13 cellular contexts compared by ENCODE assay signal in genomic region chr1:101027194-101027772, GRCh38. TPM values are rescaled to one million over a fixed set of nuclear protein-coding genes. Genes with fewer than 3 reads are reported as not detected.
DNase-seq lines count a peak whose midpoint lies in the region; ATAC-seq and TF ChIP-seq lines count a peak whose summit lies in the region.
"Had no signal": no experiment of that assay in that cellular context is flagged by ENCODE, and none has a peak within 500 bp of the region (broad histone marks: within the 10 kb centered on the region; RNA-seq: fewer than 3 reads in every experiment).

No MANE protein-coding gene starts in this region.

- peak overlapping the region; percentile 34 for H3K4me3 Mint-ChIP-seq in Calu3 (ENCODE audit: low read depth, unreplicated experiment)
- peak overlapping the region; percentile 37 for H3K4me3 Mint-ChIP-seq in HFFc6
- peak overlapping the region; percentile 100 for H3K4me3 Mint-ChIP-seq in activated naive CD8-positive, alpha-beta T cell
- H3K4me3 Mint-ChIP-seq in natural killer cell treated with Interleukin-12 subunit alpha and Interleukin-12 subunit beta and Interleukin-15 and Interleukin-18, amount 100 ng/mL, for 72 hours, result peak overlapping the region; percentile 89

- no peak for ATAC-seq in natural killer cell treated with Interleukin-12 subunit alpha and Interleukin-12 subunit beta and Interleukin-15 and Interleukin-18, amount 100 ng/mL, for 72 hours

- intact Hi-C loops in Calu3 (cut with micrococcal nuclease; ENCODE audit: unreplicated experiment), result loop anchor here (10.0 kb wide), 2 partner anchors 102 to 258 kb away; no protein-coding TSS in a partner anchor

- no peaks in the 10 kb centered on the region for H3K9me3 Mint-ChIP-seq in Calu3 (ENCODE audit: low read depth, unreplicated experiment)
- no peaks in the 10 kb centered on the region for H3K9me3 Mint-ChIP-seq in HFFc6
- H3K9me3 Mint-ChIP-seq in activated naive CD8-positive, alpha-beta T cell (ENCODE audit: low read depth), result no peaks in the 10 kb centered on the region
- H3K9me3 Mint-ChIP-seq in natural killer cell treated with Interleukin-12 subunit alpha and Interleukin-12 subunit beta and Interleukin-15 and Interleukin-18, amount 100 ng/mL, for 72 hours, result no peaks in the 10 kb centered on the region

- TF ChIP-seq CTCF in Calu3 (IDR thresholded peaks at IDR 0.05; ENCODE audit: unreplicated experiment) (no peak), HFFc6 (IDR thresholded peaks at IDR 0.05) (no peak), GM13977 (IDR thresholded peaks at IDR 0.05; ENCODE audit: extremely low read depth, insufficient read depth, missing control alignments) (no peak)

- H3K27me3 Mint-ChIP-seq in Calu3 (ENCODE audit: unreplicated experiment) (no peaks in the 10 kb centered on the region), HFFc6 (ENCODE audit: insufficient read depth) (no peaks in the 10 kb centered on the region)
- H3K27me3 Mint-ChIP-seq in activated naive CD8-positive, alpha-beta T cell, result no peaks in the 10 kb centered on the region
- no peaks in the 10 kb centered on the region for H3K27me3 Mint-ChIP-seq in natural killer cell treated with Interleukin-12 subunit alpha and Interleukin-12 subunit beta and Interleukin-15 and Interleukin-18, amount 100 ng/mL, for 72 hours

- in situ Hi-C loops in GM13977 (cut with MboI; ENCODE audit: low pct_unique_long_range_greater_than_20kb, low sequenced_read_pairs, unreplicated experiment), result no loop called here

- H3K4me1 Mint-ChIP-seq in Calu3 (ENCODE audit: low read depth, unreplicated experiment) (peaks cover 17% of the 10 kb centered on the region), HFFc6 (ENCODE audit: low read depth) (peaks cover 53% of the 10 kb centered on the region)
- peaks cover 75% of the 10 kb centered on the region for H3K4me1 Mint-ChIP-seq in activated naive CD8-positive, alpha-beta T cell (ENCODE audit: low read depth)
- H3K4me1 Mint-ChIP-seq in natural killer cell treated with Interleukin-12 subunit alpha and Interleukin-12 subunit beta and Interleukin-15 and Interleukin-18, amount 100 ng/mL, for 72 hours (ENCODE audit: low read depth in 2 of 2), result peaks cover 14 to 23% of the 10 kb centered on the region in 2 donors

- H3K36me3 Mint-ChIP-seq in Calu3 (ENCODE audit: insufficient read depth, unreplicated experiment) (peaks cover 19% of the 10 kb centered on the region), HFFc6 (ENCODE audit: low read depth) (peaks cover 20% of the 10 kb centered on the region)
- H3K36me3 Mint-ChIP-seq in activated naive CD8-positive, alpha-beta T cell, result peaks cover 33% of the 10 kb centered on the region
- peaks cover 9% of the 10 kb centered on the region for H3K36me3 Mint-ChIP-seq in natural killer cell treated with Interleukin-12 subunit alpha and Interleukin-12 subunit beta and Interleukin-15 and Interleukin-18, amount 100 ng/mL, for 72 hours

- CTCF ChIA-PET in Calu3 (lab: Charles Lee), result no interaction called here

- H3K27ac Mint-ChIP-seq in Calu3 (ENCODE audit: unreplicated experiment), result no peak overlapping the region
- no peak overlapping the region for H3K27ac Mint-ChIP-seq in HFFc6
- peak overlapping the region; percentile 24 for H3K27ac Mint-ChIP-seq in activated naive CD8-positive, alpha-beta T cell
- H3K27ac Mint-ChIP-seq in natural killer cell treated with Interleukin-12 subunit alpha and Interleukin-12 subunit beta and Interleukin-15 and Interleukin-18, amount 100 ng/mL, for 72 hours, result peak overlapping the region in 1 of 2 donors; percentile 20

- no TSS peak for BruUV-seq in Calu3 (replicated peaks; lab: Mats Ljungman, UMichigan)

- DNase-seq in Calu3, result no peak
- no peak for DNase-seq in HFFc6
- DNase-seq in natural killer cell treated with Interleukin-12 subunit alpha and Interleukin-12 subunit beta and Interleukin-15 and Interleukin-18, amount 100 ng/mL, for 72 hours (ENCODE audit: low spot score), result no peak
- DNase-seq in SK-N-DZ (ENCODE audit: low spot score), result no peak
- DNase-seq in DMS 273 treated with DMSO at 0.1 percent for 48 hours (lab: John Stamatoyannopoulos, UW), result no peak
- DNase-seq in GM13977 (ENCODE audit: low spot score), result no peak
- DNase-seq: activated CD4-positive, alpha-beta T cell treated with anti-CD3 and anti-CD28 coated beads for 48 hours; anterior cingulate cortex; DMS79; effector memory CD4-positive, alpha-beta T cell; NCI-H1092; NCI-H526 had no signal

RNA-seq across cellular contexts. Expression of gene DPH5, which starts 1.7 kb away (rescaled TPM):
- 20.6 and 25.8 TPM in 2 replicates for total RNA-seq in Calu3 (2022)
- total RNA-seq in HFFc6 (2021; fragmentation: NEBNext Ultra II Directional; extraction: Animal tissue kit (Norgen Biotek cat#: 25700)), result 10 to 100 TPM; 38.1 to 49.8 (median 39.3) TPM
- total RNA-seq in natural killer cell treated with Interleukin-12 subunit alpha and Interleukin-12 subunit beta and Interleukin-15 and Interleukin-18, amount 100 ng/mL, for 72 hours, result 10 to 100 TPM; 20.1 to 28.9 TPM
- polyA plus RNA-seq in SK-N-DZ (2014; cell fraction: cytosol; rRNA removed), result 51.6 and 61.2 TPM in 2 replicates
- polyA plus RNA-seq in SK-N-DZ (2014; cell fraction: nucleus; rRNA removed), result 25.2 and 40.9 TPM in 2 replicates

Comparison
In these comparisons a context has a peak if more than half of its experiments do, and no peak if none do; other contexts are left out.
1. H3K4me3 Mint-ChIP-seq: peak in every context shown above with its lines; median percentile 100 in activated naive CD8-positive, alpha-beta T cell; 89 in natural killer cell treated with Interleukin-12 subunit alpha and Interleukin-12 subunit beta and Interleukin-15 and Interleukin-18, amount 100 ng/mL, for 72 hours; 37 in HFFc6; 34 in Calu3.